10 cellular contexts compared by ENCODE assay signal in the genomic region with DNA sequence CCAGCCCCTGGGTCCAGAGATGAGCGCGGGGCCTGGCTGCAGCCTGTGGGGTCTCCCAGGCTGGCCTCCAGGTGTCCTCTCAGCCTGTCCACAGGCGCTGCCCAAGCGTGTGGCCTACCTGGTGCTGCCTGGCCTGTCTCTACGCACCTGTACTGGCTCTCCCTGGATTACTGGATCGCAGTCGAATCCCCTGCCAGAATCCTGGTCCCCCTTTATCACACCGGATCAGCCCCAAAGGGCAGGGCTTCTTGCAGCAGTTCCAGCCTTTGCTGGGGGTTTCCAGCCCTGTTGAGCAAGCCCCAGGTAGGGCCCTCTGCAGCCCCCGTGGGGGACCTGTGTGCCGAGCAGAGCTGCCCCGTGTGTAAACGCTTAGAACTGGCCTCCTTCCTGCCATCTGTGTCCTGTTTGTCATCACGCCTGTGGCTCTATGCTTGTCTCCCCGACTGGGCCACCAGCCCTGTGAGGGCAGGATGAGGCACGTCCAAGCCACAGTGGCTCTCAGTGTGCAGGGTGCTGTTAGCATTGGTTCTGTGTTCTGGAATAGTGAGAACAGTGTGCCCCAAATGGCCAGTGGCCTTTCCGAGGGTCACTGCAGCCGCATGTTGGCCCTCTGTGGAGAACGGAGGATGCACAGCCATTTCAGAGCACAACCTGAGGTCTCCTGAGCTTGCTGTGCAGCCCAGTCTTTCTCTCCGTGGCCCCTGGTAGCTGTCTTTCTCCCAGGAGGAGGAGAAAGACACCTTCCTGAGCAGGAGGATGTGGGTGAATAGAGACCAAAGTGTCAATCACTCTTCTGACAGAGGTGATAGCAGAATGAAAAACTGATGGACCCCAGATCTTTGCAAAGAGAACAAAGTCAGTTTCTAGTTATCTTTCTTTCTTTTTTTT. TPM values are rescaled to one million over a fixed set of nuclear protein-coding genes. Genes with fewer than 3 reads are reported as not detected.
DNase-seq lines count a peak whose midpoint lies in the region; ATAC-seq, FAIRE-seq and TF ChIP-seq lines count a peak whose summit lies in the region.
"Had no signal": no experiment of that assay in that cellular context is flagged by ENCODE, and none has a peak within 500 bp of the region (broad histone marks: within the 10 kb centered on the region; RNA-seq: fewer than 3 reads in every experiment).

No MANE protein-coding gene starts in this region.

- peak overlapping the region; percentile 50 for H3K27ac Mint-ChIP-seq in neural crest cell (ENCODE audit: unreplicated experiment)

- H3K27ac ChIP-seq in DND-41 (ENCODE audit: low read length) (0 out of 2 replicates have a peak overlapping the region, but pooled peaks have one; percentile 14), H1 (ENCODE audit: low read depth, low read length) (no peak overlapping the region)
- H3K27ac ChIP-seq: GM23248 had no signal

- no peak overlapping the region; the same call in 1 of the 2 replicates for H2AK5ac ChIP-seq in H1 (ENCODE audit: low read depth, low read length)

- no peaks in the 10 kb centered on the region for H3K27me3 ChIP-seq in DND-41 (ENCODE audit: insufficient read depth, low read length, poor library complexity)
- no peaks in the 10 kb centered on the region for H3K27me3 ChIP-seq in Loucy (ENCODE audit: insufficient read depth, low read length, poor library complexity, severe bottlenecking)
- no peaks in the 10 kb centered on the region for H3K27me3 ChIP-seq in H1 (replicated peaks in 1 of 4; ENCODE audit: control insufficient read depth in 3 of 4, extremely low read depth in 1 of 4, insufficient read depth in 3 of 4, low read length in 3 of 4)

- peaks cover 26% of the 10 kb centered on the region for H3K4me1 Mint-ChIP-seq in neural crest cell

- peak overlapping the region; percentile 1; the same call in 1 of the 2 replicates for H2BK12ac ChIP-seq in H1 (ENCODE audit: low read depth, low read length)

- no peak overlapping the region for H3K4me3 Mint-ChIP-seq in neural crest cell

- H2AFZ ChIP-seq in DND-41 (ENCODE audit: low read depth, low read length) (no peak overlapping the region), Loucy (ENCODE audit: low read length) (no peak overlapping the region), H1 (ENCODE audit: low read length) (no peak overlapping the region)
- H2AFZ ChIP-seq: GM23248 had no signal

- TF ChIP-seq RAD21 in H1 (IDR thresholded peaks at IDR 0.05 in 1 of 2, conservative IDR thresholded peaks at IDR 0.05 in 1 of 2; ENCODE audit: low read depth in 2 of 2, low read length in 2 of 2): no peak

- TF ChIP-seq POLR2A in H1 (IDR thresholded peaks at IDR 0.05; ENCODE audit: control extremely low read depth in 1 of 2, low read depth in 2 of 2, low read length in 2 of 2): no peak

- H3K9ac ChIP-seq in DND-41 (ENCODE audit: low read depth, low read length) (no peak overlapping the region), Loucy (ENCODE audit: low read depth, low read length, poor library complexity, severe bottlenecking) (peak overlapping the region; percentile 49), H1 (replicated peaks in 1 of 4; ENCODE audit: extremely low read depth in 1 of 4, low read depth in 3 of 4, low read length in 3 of 4) (no peak overlapping the region; a peak in 1 of 7 replicates)
- H3K9ac ChIP-seq: GM23248 had no signal

- FAIRE-seq in H1 (lab: Jason Lieb, UNC): no peak

- no peak overlapping the region for H2BK120ac ChIP-seq in H1 (replicated peaks; ENCODE audit: low read depth, low read length)

- no peak overlapping the region for H3K23ac ChIP-seq in H1 (ENCODE audit: insufficient read length)

- H3K4me2 ChIP-seq in DND-41 (ENCODE audit: insufficient read depth, low read length): no peak overlapping the region
- no peak overlapping the region for H3K4me2 ChIP-seq in Loucy (ENCODE audit: low read depth, low read length, poor library complexity, severe bottlenecking)
- H3K4me2 ChIP-seq in H1 (ENCODE audit: insufficient read depth in 1 of 2, low read depth in 2 of 2, low read length in 2 of 2): no peak overlapping the region

- H3K9me3 ChIP-seq in DND-41 (ENCODE audit: insufficient read depth, low read length, severe bottlenecking) (no peaks in the 10 kb centered on the region), Loucy (ENCODE audit: insufficient read depth, low read depth, low read length) (no peaks in the 10 kb centered on the region), H1 (ENCODE audit: insufficient read depth in 2 of 2, low read depth in 1 of 2, low read length in 1 of 2) (no peaks in the 10 kb centered on the region)

- no peak for TF ChIP-seq CTCF in DND-41 (IDR thresholded peaks at IDR 0.05; ENCODE audit: borderline replicate concordance, extremely low read depth, low read length, poor library complexity, severe bottlenecking)
- no peak for TF ChIP-seq CTCF in Loucy (conservative IDR thresholded peaks at IDR 0.05; ENCODE audit: low read length)
- TF ChIP-seq CTCF in H1 (IDR thresholded peaks at IDR 0.05; ENCODE audit: control extremely low read depth in 1 of 3, insufficient read depth in 1 of 3, low read depth in 1 of 3, low read length in 3 of 3): no peak
- TF ChIP-seq CTCF in neural crest cell (conservative IDR thresholded peaks at IDR 0.05): no peak

- no peak overlapping the region for H3K4ac ChIP-seq in H1 (replicated peaks; ENCODE audit: insufficient read length, low read depth, low read length)

- H3K36me3 ChIP-seq in DND-41 (ENCODE audit: insufficient read depth, low read length) (peaks cover 36% of the 10 kb centered on the region), Loucy (ENCODE audit: insufficient read depth, low read length) (no peaks in the 10 kb centered on the region), H1 (ENCODE audit: control insufficient read depth in 2 of 4, insufficient read depth in 4 of 4, low read length in 3 of 4) (no peaks in the 10 kb centered on the region)

- 88% methylated on average over 19 of the region's 19 CpGs; no CpG with 5 or more reads in 1 of the 2 experiments for WGBS in H1 (ENCODE audit: extremely low coverage in 1 of 2, insufficient coverage in 1 of 2, insufficient read length in 1 of 2, insufficient replicate concordance in 2 of 2, low coverage in 1 of 2, low lambda C conversion rate in 2 of 2, missing lambda C conversion rate in 1 of 2), 2 experiments

- H3K4me1 ChIP-seq in DND-41 (ENCODE audit: insufficient read depth, low read length) (no peaks in the 10 kb centered on the region), Loucy (ENCODE audit: insufficient read depth, low read length, poor library complexity, severe bottlenecking) (peaks cover 9% of the 10 kb centered on the region), H1 (replicated peaks in 1 of 4; ENCODE audit: control insufficient read depth in 3 of 4, insufficient read depth in 4 of 4, low read length in 3 of 4) (peaks cover 0 to 10% (median 6%) of the 10 kb centered on the region in 4 experiments; a peak in 5 of 7 replicates)

- no peaks in the 10 kb centered on the region for H3K27me3 Mint-ChIP-seq in neural crest cell (ENCODE audit: low read depth)

- H2BK20ac ChIP-seq in H1 (ENCODE audit: low read length): no peak overlapping the region

- CTCF ChIA-PET in H1 (lab: Charles Lee; ENCODE audit: partially characterized antibody): interaction anchor here (0.8 to 4.3 kb wide), 3 partner anchors 11 to 224 kb away, joined by 3 to 30 read pairs (median 7); no protein-coding TSS in a partner anchor

- peak overlapping the region; percentile 85 for H4K91ac ChIP-seq in H1 (replicated peaks; ENCODE audit: insufficient read length, low read length)

- no peak overlapping the region; the same call in 1 of the 2 replicates for H4K8ac ChIP-seq in H1 (ENCODE audit: extremely low read depth, insufficient read depth, low read length)

- H3K79me1 ChIP-seq in H1 (ENCODE audit: low read depth, low read length): no peaks in the 10 kb centered on the region

- no peaks in the 10 kb centered on the region for H3F3A ChIP-seq in Loucy (ENCODE audit: low read depth)

- no peak overlapping the region for H3K4me3 ChIP-seq in DND-41 (ENCODE audit: low read depth in 1 of 2, low read length in 2 of 2)
- no peak overlapping the region for H3K4me3 ChIP-seq in Loucy (ENCODE audit: low read length, poor library complexity, severe bottlenecking)
- no peak overlapping the region for H3K4me3 ChIP-seq in H1 (ENCODE audit: extremely low read depth in 1 of 4, insufficient read depth in 2 of 4, low read depth in 3 of 4, low read length in 4 of 4)
- H3K4me3 ChIP-seq: GM23248 had no signal

- H2BK5ac ChIP-seq in H1 (ENCODE audit: low read depth, low read length): no peak overlapping the region

- H3K14ac ChIP-seq in H1 (ENCODE audit: insufficient read length): no peak overlapping the region

- peak; percentile 20; the same call in 1 of the 3 replicates for ATAC-seq in DND-41 (ENCODE audit: insufficient read depth, low read depth)

- H3K36me3 Mint-ChIP-seq in neural crest cell (ENCODE audit: low read depth): peaks cover 4% of the 10 kb centered on the region

- TF ChIP-seq EP300 in H1 (IDR thresholded peaks at IDR 0.05; ENCODE audit: borderline replicate concordance in 1 of 2, low read depth in 2 of 2, low read length in 2 of 2): no peak

- no peaks in the 10 kb centered on the region for H3K9me2 ChIP-seq in Loucy (replicated peaks; ENCODE audit: low read depth, low read length)

- H3K79me2 ChIP-seq in DND-41 (ENCODE audit: insufficient read depth, low read length): peaks cover 43% of the 10 kb centered on the region
- H3K79me2 ChIP-seq in Loucy (ENCODE audit: insufficient read depth, low read length): peaks cover 15% of the 10 kb centered on the region
- no peaks in the 10 kb centered on the region for H3K79me2 ChIP-seq in H1 (ENCODE audit: control insufficient read depth in 1 of 2, insufficient read depth in 2 of 2, low read length in 2 of 2)

- peaks cover 47% of the 10 kb centered on the region for H4K20me1 ChIP-seq in DND-41 (ENCODE audit: insufficient read depth, low read length)
- peaks cover 14% of the 10 kb centered on the region for H4K20me1 ChIP-seq in Loucy (ENCODE audit: insufficient read depth, low read length, poor library complexity, severe bottlenecking)
- H4K20me1 ChIP-seq in H1 (replicated peaks in 1 of 2; ENCODE audit: control insufficient read depth in 1 of 2, insufficient read depth in 2 of 2, low read length in 2 of 2): peaks cover 1 to 4% of the 10 kb centered on the region in 2 experiments

- POLR2A ChIA-PET in H1 (lab: Charles Lee; ENCODE audit: partially characterized antibody): no interaction called here

- H2BK15ac ChIP-seq in H1 (ENCODE audit: low read length): peak overlapping the region; percentile 55; the same call in 1 of the 2 replicates

- H3K18ac ChIP-seq in H1 (ENCODE audit: extremely low read depth, low read length): no peak overlapping the region

- peaks cover 5% of the 10 kb centered on the region for H3K23me2 ChIP-seq in H1 (ENCODE audit: low read depth, low read length)

- DNase-seq in DND-41 (no peak), H1 (ENCODE audit: low read depth in 1 of 2, low spot score in 2 of 2) (no peak), neural crest cell (ENCODE audit: low read depth, low spot score) (no peak), HUDEP-2 (lab: John Stamatoyannopoulos, UW; ENCODE audit: unreplicated experiment in 76 of 76) (no peak), inferior parietal cortex (ENCODE audit: extremely low spot score) (no peak)
- no peak for DNase-seq in effector CD4-positive, alpha-beta T cell
- DNase-seq: GM23248; kidney glomerular epithelial cell; stimulated activated naive CD4-positive, alpha-beta T cell had no signal

- no peak overlapping the region for H4K5ac ChIP-seq in H1 (ENCODE audit: insufficient read length, low read depth, low read length)

- H3K56ac ChIP-seq in H1 (replicated peaks; ENCODE audit: insufficient read length, low read depth, low read length): no peak overlapping the region

- H3K9me3 Mint-ChIP-seq in neural crest cell: no peaks in the 10 kb centered on the region

RNA-seq across cellular contexts. Expression of gene TXNRD2, which starts 13.9 kb away (rescaled TPM):
- 14.2 and 14.8 TPM in 2 replicates for total RNA-seq in H1 (2021; fragmentation: NEBNext Ultra II Directional; extraction: Animal tissue kit (Norgen Biotek cat#: 25700))
- polyA plus RNA-seq in H1 (2011; rRNA removed): 21.9 and 25.0 TPM in 2 replicates
- 20.2 TPM for polyA plus RNA-seq in H1 (2011; cell fraction: cytosol; rRNA removed)
- 38.2 TPM for polyA plus RNA-seq in H1 (2011; cell fraction: nucleus; rRNA removed)
- 11.3 to 14.7 TPM (median 13.7 TPM) in 4 replicates for polyA plus RNA-seq in H1 (2012, experiment 1 of 2)
- 16.5 TPM for polyA plus RNA-seq in H1 (2012, experiment 2 of 2)
- polyA plus RNA-seq in H1 (2013, experiment 1 of 2): 8.1 TPM
- 9.0 TPM for polyA plus RNA-seq in H1 (2013, experiment 2 of 2)
- polyA minus RNA-seq in H1 (2011; rRNA and poly(A)+ RNA removed): 6.3 and 8.1 TPM in 2 replicates
- polyA minus RNA-seq in H1 (2011; cell fraction: cytosol; rRNA and poly(A)+ RNA removed): 6.8 TPM
- polyA minus RNA-seq in H1 (2011; cell fraction: nucleus; rRNA and poly(A)+ RNA removed): 13.8 TPM
- 21.7 and 22.2 TPM in 2 replicates for total RNA-seq in neural crest cell

RNA-seq across cellular contexts. Expression of gene COMT, which starts 13.9 kb away (rescaled TPM):
- total RNA-seq in H1 (2021; fragmentation: NEBNext Ultra II Directional; extraction: Animal tissue kit (Norgen Biotek cat#: 25700)): 15.2 and 16.6 TPM in 2 replicates
- polyA plus RNA-seq in H1 (2011; rRNA removed): 33.7 and 45.0 TPM in 2 replicates
- 30.8 TPM for polyA plus RNA-seq in H1 (2011; cell fraction: cytosol; rRNA removed)
- 39.7 TPM for polyA plus RNA-seq in H1 (2011; cell fraction: nucleus; rRNA removed)
- polyA plus RNA-seq in H1 (2012, experiment 1 of 2): 21.8 to 30.3 TPM (median 29.0 TPM) in 4 replicates
- polyA plus RNA-seq in H1 (2012, experiment 2 of 2): 26.2 TPM
- polyA plus RNA-seq in H1 (2013, experiment 1 of 2): 12.0 TPM
- polyA plus RNA-seq in H1 (2013, experiment 2 of 2): 10.6 TPM
- 9.1 and 11.6 TPM in 2 replicates for polyA minus RNA-seq in H1 (2011; rRNA and poly(A)+ RNA removed)
- 25.5 TPM for polyA minus RNA-seq in H1 (2011; cell fraction: cytosol; rRNA and poly(A)+ RNA removed)
- 7.3 TPM for polyA minus RNA-seq in H1 (2011; cell fraction: nucleus; rRNA and poly(A)+ RNA removed)
- total RNA-seq in neural crest cell: 70.9 and 86.4 TPM in 2 replicates
